ENCODE assay signal across 1 cellular context in the genomic region with DNA sequence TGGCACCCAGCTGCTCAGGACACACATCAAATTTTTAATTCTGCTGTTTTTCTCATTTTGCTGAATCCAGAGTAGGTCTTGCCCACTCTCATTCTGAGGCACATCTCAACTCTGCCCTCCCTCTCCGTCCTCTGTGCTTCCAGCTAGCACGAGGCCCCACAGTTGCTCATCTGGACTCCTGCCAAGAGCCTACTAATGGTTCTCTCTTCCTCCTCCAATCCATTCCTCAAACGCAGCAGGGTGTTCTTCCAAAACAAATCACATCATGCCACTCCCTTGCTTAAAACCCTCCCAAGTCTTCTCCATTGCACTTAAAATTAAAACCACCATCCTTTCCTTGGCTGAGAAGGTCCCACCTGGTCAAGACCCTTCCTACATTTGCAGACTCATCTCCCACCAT.
TF ChIP-seq lines count a peak whose summit lies in the region.

No MANE protein-coding gene starts in this region.

TF ChIP-seq in IMR-90, 13 proteins besides CTCF, POLR2A, EP300 and RAD21 (continued from another document):
- TF ChIP-seq MAZ (IDR thresholded peaks at IDR 0.05; ENCODE audit: borderline replicate concordance, low read depth, low read length) (no peak), RCOR1 (IDR thresholded peaks at IDR 0.05; ENCODE audit: insufficient replicate concordance, low read length) (no peak), CHD1 (IDR thresholded peaks at IDR 0.05; ENCODE audit: low read depth, low read length) (no peak), ELK1 (IDR thresholded peaks at IDR 0.05; ENCODE audit: borderline replicate concordance, low read depth, low read length) (no peak), FOS (IDR thresholded peaks at IDR 0.05; ENCODE audit: low read depth, low read length) (no peak), SMC3 (IDR thresholded peaks at IDR 0.05; ENCODE audit: low read depth, low read length) (no peak), MAFK (IDR thresholded peaks at IDR 0.05; ENCODE audit: low read depth, low read length) (no peak), BHLHE40 (IDR thresholded peaks at IDR 0.05; ENCODE audit: low read depth, low read length) (no peak), USF2 (IDR thresholded peaks at IDR 0.05; ENCODE audit: low read depth, low read length) (no peak), MXI1 (IDR thresholded peaks at IDR 0.05; ENCODE audit: borderline replicate concordance, low read depth, low read length) (no peak), NFE2L2 (IDR thresholded peaks at IDR 0.05; ENCODE audit: low read depth, low read length) (no peak)
